In genomic region chr6:2971420-2972218, GRCh38 we compare ENCODE assay signal across 8 cellular contexts. TPM values are rescaled to one million over a fixed set of nuclear protein-coding genes. Genes with fewer than 3 reads are reported as not detected.
DNase-seq lines count a peak whose midpoint lies in the region; TF ChIP-seq lines count a peak whose summit lies in the region.

Gene SERPINB6, minus strand, starts transcription at chr6:2971567. Its CDS starts 12,235 bp downstream, at chr6:2959332.

- peak within 1 kb of the TSS; percentile 61 for H3K4me3 ChIP-seq in NT2/D1 (ENCODE audit: insufficient read length, low read depth)

- no peak for TF ChIP-seq POLR2A in erythroblast (IDR thresholded peaks at IDR 0.05; ENCODE audit: low read length)

- no peaks in the 10 kb centered on the region for H3K9me3 ChIP-seq in NT2/D1 (ENCODE audit: insufficient read depth, low read length)

- H3K36me3 ChIP-seq in NT2/D1 (ENCODE audit: insufficient read depth, insufficient read length, low read length): no peaks in the 10 kb centered on the region

- H3K27me3 ChIP-seq in NT2/D1 (ENCODE audit: insufficient read depth, insufficient read length): no peaks in the 10 kb centered on the region

- peak within 1 kb of the TSS; percentile 82 for H3K9ac ChIP-seq in NT2/D1 (ENCODE audit: insufficient read length, low read depth)

- DNase-seq in DMS 273 (lab: John Stamatoyannopoulos, UW; ENCODE audit: unreplicated experiment) (peak; percentile 78), DMS 273 treated with DMSO at 0.1 percent for 48 hours (lab: John Stamatoyannopoulos, UW) (no peak), NT2/D1 (ENCODE audit: low read depth, low spot score) (no peak), erythroblast (lab: John Stamatoyannopoulos, UW) (peak; percentile 58 to 67), mesenteric fat pad (ENCODE audit: low spot score) (peak; percentile 92), SHP77 treated with DMSO at 0.1 percent for 48 hours (lab: John Stamatoyannopoulos, UW) (no peak)
- peak; percentile 66 to 73 for DNase-seq in activated T-cell treated with anti-CD3 and anti-CD28 coated beads, Interleukin-2, amount 50 U/mL, for 48 hours
- peak in 4 of 6 experiments; percentile 18 to 63 (median 52) for DNase-seq in stimulated activated naive CD4-positive, alpha-beta T cell (lab: John Stamatoyannopoulos, UW)

- no peaks in the 10 kb centered on the region for H3K4me1 ChIP-seq in NT2/D1 (ENCODE audit: insufficient read depth, insufficient read length)

RNA-seq across cellular contexts. Expression of gene SERPINB6, which starts in this region (rescaled TPM):
- 127 TPM for total RNA-seq in mesenteric fat pad

Comparison
In these comparisons a context has a peak if more than half of its experiments do, and no peak if none do; other contexts are left out.
1. DNase-seq: peak in DMS 273 (single experiment), activated T-cell treated with anti-CD3 and anti-CD28 coated beads, Interleukin-2, amount 50 U/mL, for 48 hours (2 of 2), erythroblast (2 of 2), mesenteric fat pad (single experiment) and stimulated activated naive CD4-positive, alpha-beta T cell (4 of 6); none in DMS 273 treated with DMSO at 0.1 percent for 48 hours (single experiment), NT2/D1 (single experiment) and SHP77 treated with DMSO at 0.1 percent for 48 hours (single experiment).